In the genomic region with DNA sequence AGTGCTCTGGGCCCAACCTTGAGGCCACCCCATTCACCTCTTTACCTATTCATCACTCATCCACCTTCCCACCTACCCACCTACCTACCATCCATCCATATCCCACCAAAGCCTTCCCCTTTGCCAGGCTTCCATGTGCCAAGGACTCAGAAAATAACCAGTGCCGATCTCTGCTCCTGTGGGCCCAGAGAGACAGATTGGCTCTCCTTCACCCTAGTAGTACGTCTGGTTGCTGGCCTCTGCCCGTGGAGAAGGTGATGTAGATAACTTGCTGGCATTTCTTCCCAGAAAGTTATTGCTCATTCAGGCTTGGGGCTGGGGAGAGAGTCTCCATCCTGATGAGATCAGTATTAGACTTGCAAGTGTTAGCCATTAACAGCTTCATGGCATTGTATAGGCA, we compare ENCODE assay signal across 23 cellular contexts.
"Had no signal": no experiment of that assay in that cellular context is flagged by ENCODE, and none has a peak within 500 bp of the region (broad histone marks: within the 10 kb centered on the region; RNA-seq: fewer than 3 reads in every experiment).

No MANE protein-coding gene starts in this region.

- H3K27ac ChIP-seq: RWPE1 had no signal

- DNase-seq: IMR-90, Kasumi-1, KG1, MM.1S, NCI-H1092 treated with DMSO at 0.1 percent for 48 hours, NCI-H1436, NCI-H187, NCI-H2029, NCI-H2081 treated with DMSO at 0.1 percent for 48 hours, NCI-H2171, NCI-H226, NCI-H446, NCI-H510A, NCI-H524 treated with DMSO at 0.1 percent for 48 hours, NCI-H69, NCI-H774, PC-3, SHP77, SK-N-SH, SW 1271 had no signal

- H3K9me3 ChIP-seq: SK-N-SH had no signal

- H3K9ac ChIP-seq: SK-N-SH had no signal

- H3K9me2 ChIP-seq: SK-N-SH had no signal

- ATAC-seq: HepG2, Panc1, PC-3 had no signal

- H3K4me2 ChIP-seq: SK-N-SH had no signal
